In genomic region chr4:48830706-48831531, GRCh38 we compare ENCODE assay signal across 8 cellular contexts. TPM values are rescaled to one million over a fixed set of nuclear protein-coding genes. Genes with fewer than 3 reads are reported as not detected.
DNase-seq lines count a peak whose midpoint lies in the region; ATAC-seq, FAIRE-seq and TF ChIP-seq lines count a peak whose summit lies in the region.

TSS of gene OCIAD1 (plus strand) at chr4:48831088. CDS start at chr4:48832625, 1,537 bp downstream.

- FAIRE-seq in TTC549 (lab: Jason Lieb, UNC) = peak; percentile 81

- WGBS in body of pancreas, 2 donors = 0 to 1% methylated on average over 39 to 56 of the region's 56 CpGs

- DNase-seq in NCI-H2107 treated with DMSO at 0.1 percent for 48 hours (lab: John Stamatoyannopoulos, UW; ENCODE audit: unreplicated experiment) = peak; percentile 90
- DNase-seq in body of pancreas = peak; percentile 97 to 100 (median 99)
- DNase-seq in iPS DF 19.7 (ENCODE audit: low read depth, low spot score) = peak; percentile 99
- peak; percentile 96 for DNase-seq in sciatic nerve (ENCODE audit: low spot score)

- ATAC-seq in GM18520 (IDR thresholded peaks at IDR 0.05; ENCODE audit: unreplicated experiment) (peak; percentile 99), HG03064 (IDR thresholded peaks at IDR 0.05; ENCODE audit: low read depth, unreplicated experiment) (peak; percentile 97), body of pancreas (peak; percentile 100), sciatic nerve (peak; percentile 100)

- H3K27ac ChIP-seq in 22Rv1 (peak within 1 kb of the TSS; percentile 90), body of pancreas (peak within 1 kb of the TSS; percentile 72 to 94 (median 92))

- intact Hi-C loops in body of pancreas (cut with DNase I) (no loop called here), sciatic nerve (cut with DNase I) (no loop called here)

- no peaks in the 10 kb centered on the region for H3K27me3 ChIP-seq in body of pancreas

- H3K4me3 ChIP-seq in body of pancreas = peak within 1 kb of the TSS; percentile 65 to 91

- TF ChIP-seq CTCF in 22Rv1 (IDR thresholded peaks at IDR 0.05) (no peak), body of pancreas (IDR thresholded peaks at IDR 0.05) (no peak)

- no peaks in the 10 kb centered on the region for H3K9me3 ChIP-seq in body of pancreas

- TF ChIP-seq POLR2A in body of pancreas (IDR thresholded peaks at IDR 0.05) = peak; percentile 8 to 62 (median 61)

- peaks cover 7 to 10% of the 10 kb centered on the region in 2 donors for H3K36me3 ChIP-seq in body of pancreas (replicated peaks in 1 of 2; ENCODE audit: insufficient read depth in 1 of 2, low read depth in 2 of 2)

- peaks cover 12% of the 10 kb centered on the region for H3K4me1 ChIP-seq in body of pancreas

RNA-seq across cellular contexts. Expression of gene OCIAD1, which starts in this region (rescaled TPM):
- total RNA-seq in body of pancreas = 10 to 100 TPM; 57.4 to 85.4 TPM
- 114 TPM for total RNA-seq in sciatic nerve

Comparison
In these comparisons a context has a peak if more than half of its experiments do, and no peak if none do; other contexts are left out.
1. Peak in every context shown above with its lines: DNase-seq, ATAC-seq, H3K4me3 ChIP-seq and H3K27ac ChIP-seq.